In the genomic region with DNA sequence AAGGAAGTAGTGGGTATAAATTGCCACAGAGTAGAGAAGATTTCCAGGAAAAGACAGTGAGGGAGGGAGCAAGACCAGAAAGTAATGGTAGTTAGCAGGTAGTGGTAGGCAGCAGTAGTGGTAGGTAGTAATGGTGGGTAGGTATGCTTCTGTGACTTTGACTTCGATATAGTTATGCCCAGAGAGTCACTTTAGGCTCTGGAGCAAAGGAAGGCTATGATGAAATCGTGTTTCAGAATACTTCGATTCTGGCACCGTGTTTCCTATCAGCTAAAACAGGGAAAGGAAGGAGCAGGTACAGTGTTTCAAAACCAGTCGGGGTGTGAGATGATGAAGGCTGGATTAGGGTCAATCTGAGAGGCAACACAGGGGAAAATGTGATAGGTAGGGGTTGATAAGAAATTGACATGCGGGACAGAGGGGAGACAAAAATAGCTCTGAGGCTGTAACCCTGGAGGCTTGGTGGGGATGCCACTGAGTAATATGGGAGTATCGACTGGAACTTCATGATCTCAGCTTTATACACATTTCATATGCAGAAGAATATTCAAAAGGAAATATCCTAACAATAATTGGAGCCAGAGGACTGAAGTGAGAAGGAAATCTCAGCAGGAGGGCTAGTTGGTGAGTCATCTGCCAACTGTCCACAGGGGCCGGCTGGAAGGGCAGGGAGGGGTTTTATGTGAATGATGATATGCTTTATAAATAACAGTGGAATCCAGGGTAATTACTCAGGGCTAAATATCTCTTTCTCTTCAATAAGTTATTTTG, we compare ENCODE assay signal across 11 cellular contexts. TPM values are rescaled to one million over a fixed set of nuclear protein-coding genes. Genes with fewer than 3 reads are reported as not detected.
DNase-seq lines count a peak whose midpoint lies in the region; ATAC-seq and TF ChIP-seq lines count a peak whose summit lies in the region.
"Had no signal": no experiment of that assay in that cellular context is flagged by ENCODE, and none has a peak within 500 bp of the region (broad histone marks: within the 10 kb centered on the region; RNA-seq: fewer than 3 reads in every experiment).

No MANE protein-coding gene starts in this region.

- peaks cover 33% of the 10 kb centered on the region for H3K4me1 Mint-ChIP-seq in chondrocyte (ENCODE audit: low read depth)
- H3K4me1 Mint-ChIP-seq in nephron: peaks cover 37% of the 10 kb centered on the region
- no peaks in the 10 kb centered on the region for H3K4me1 Mint-ChIP-seq in activated naive CD4-positive, alpha-beta T cell treated with anti-CD3 and anti-CD28 coated beads, Interleukin-2, amount 10 ng/mL, durations not matched to agents 7 days and 5 days

- no peak overlapping the region for H3K4me3 Mint-ChIP-seq in chondrocyte (ENCODE audit: unreplicated experiment)
- peak overlapping the region in 2 of 3 experiments; percentile 22 to 24 for H3K4me3 Mint-ChIP-seq in nephron
- H3K4me3 Mint-ChIP-seq in activated naive CD4-positive, alpha-beta T cell treated with anti-CD3 and anti-CD28 coated beads, Interleukin-2, amount 10 ng/mL, durations not matched to agents 7 days and 5 days: no peak overlapping the region

- H3K9me3 Mint-ChIP-seq in chondrocyte (ENCODE audit: low read depth): peaks cover 4% of the 10 kb centered on the region
- no peaks in the 10 kb centered on the region for H3K9me3 Mint-ChIP-seq in nephron
- peaks cover 4% of the 10 kb centered on the region for H3K9me3 Mint-ChIP-seq in activated naive CD4-positive, alpha-beta T cell treated with anti-CD3 and anti-CD28 coated beads, Interleukin-2, amount 10 ng/mL, durations not matched to agents 7 days and 5 days

- CTCF ChIA-PET in activated naive CD4-positive, alpha-beta T cell treated with anti-CD3 and anti-CD28 coated beads, Interleukin-2, amount 10 ng/mL, durations not matched to agents 7 days and 5 days (lab: Charles Lee): no interaction called here

- H3K36me3 Mint-ChIP-seq in chondrocyte (ENCODE audit: low read depth) (no peaks in the 10 kb centered on the region), nephron (ENCODE audit: low read depth) (no peaks in the 10 kb centered on the region)
- peaks cover 2% of the 10 kb centered on the region for H3K36me3 Mint-ChIP-seq in activated naive CD4-positive, alpha-beta T cell treated with anti-CD3 and anti-CD28 coated beads, Interleukin-2, amount 10 ng/mL, durations not matched to agents 7 days and 5 days

- ATAC-seq in HG03095 (IDR thresholded peaks at IDR 0.05; ENCODE audit: unreplicated experiment): no peak

- TF ChIP-seq CTCF in chondrocyte (IDR thresholded peaks at IDR 0.05): no peak
- TF ChIP-seq CTCF in nephron (IDR thresholded peaks at IDR 0.05; ENCODE audit: unreplicated experiment in 3 of 3): no peak

- DNase-seq in DMS53 treated with DMSO at 0.1 percent for 48 hours (lab: John Stamatoyannopoulos, UW; ENCODE audit: unreplicated experiment): peak; percentile 0
- DNase-seq in NCI-H446 (lab: John Stamatoyannopoulos, UW): peak; percentile 70 to 87
- no peak for DNase-seq in chondrocyte (ENCODE audit: low spot score)
- no peak for DNase-seq in stimulated activated CD4-positive, alpha-beta T cell treated with anti-CD3 and anti-CD28 coated beads, Interleukin-4, amount 100 ng/mL, for 4 hours
- DNase-seq in activated naive CD4-positive, alpha-beta T cell treated with anti-CD3 and anti-CD28 coated beads, Interleukin-2, amount 10 ng/mL, durations not matched to agents 7 days and 5 days: no peak
- no peak for DNase-seq in activated naive CD4-positive, alpha-beta T cell (lab: John Stamatoyannopoulos, UW)
- DNase-seq: activated CD4-positive, CD25-positive, alpha-beta regulatory T cell treated with anti-CD3 and anti-CD28 coated beads, Interleukin-2, amount 50 U/mL, for 72 hours; NCI-H2029 treated with DMSO at 0.1 percent for 48 hours; nucleus accumbens had no signal

- H3K27me3 Mint-ChIP-seq in chondrocyte (ENCODE audit: low read depth) (no peaks in the 10 kb centered on the region), nephron (ENCODE audit: low read depth) (peaks cover 4% of the 10 kb centered on the region)
- H3K27me3 Mint-ChIP-seq in activated naive CD4-positive, alpha-beta T cell treated with anti-CD3 and anti-CD28 coated beads, Interleukin-2, amount 10 ng/mL, durations not matched to agents 7 days and 5 days: peaks cover 10% of the 10 kb centered on the region

- peak overlapping the region; percentile 87 for H3K27ac Mint-ChIP-seq in chondrocyte (ENCODE audit: unreplicated experiment)
- H3K27ac Mint-ChIP-seq in nephron: peak overlapping the region in 2 of 3 experiments; percentile 5 to 6
- no peak overlapping the region for H3K27ac Mint-ChIP-seq in activated naive CD4-positive, alpha-beta T cell treated with anti-CD3 and anti-CD28 coated beads, Interleukin-2, amount 10 ng/mL, durations not matched to agents 7 days and 5 days

RNA-seq across cellular contexts. Expression of a gene that starts 25.2 kb away (rescaled TPM):
- total RNA-seq in chondrocyte: 5.3 to 6.3 TPM (median 6.0 TPM) in 3 replicates

Comparison
In these comparisons a context has a peak if more than half of its experiments do, and no peak if none do; other contexts are left out.
1. DNase-seq: peak in DMS53 treated with DMSO at 0.1 percent for 48 hours (single experiment) and NCI-H446 (2 of 2); none in chondrocyte (single experiment), stimulated activated CD4-positive, alpha-beta T cell treated with anti-CD3 and anti-CD28 coated beads, Interleukin-4, amount 100 ng/mL, for 4 hours (0 of 2), activated naive CD4-positive, alpha-beta T cell treated with anti-CD3 and anti-CD28 coated beads, Interleukin-2, amount 10 ng/mL, durations not matched to agents 7 days and 5 days (single experiment) and activated naive CD4-positive, alpha-beta T cell (0 of 4).
2. H3K4me3 Mint-ChIP-seq: peak in nephron (2 of 3); none in chondrocyte (single experiment) and activated naive CD4-positive, alpha-beta T cell treated with anti-CD3 and anti-CD28 coated beads, Interleukin-2, amount 10 ng/mL, durations not matched to agents 7 days and 5 days (single experiment).